8 cellular contexts compared by ENCODE assay signal in genomic region chr3:101687142-101687931, GRCh38. TPM values are rescaled to one million over a fixed set of nuclear protein-coding genes. Genes with fewer than 3 reads are reported as not detected.
DNase-seq lines count a peak whose midpoint lies in the region; ATAC-seq and TF ChIP-seq lines count a peak whose summit lies in the region.

No MANE protein-coding gene starts in this region.

- intact Hi-C loops in MCF 10A (cut with micrococcal nuclease) (no loop called here), lower leg skin (cut with DNase I; ENCODE audit: low total_unique reads) (loop anchor here (5.0 kb wide), 1 partner anchor 140 kb away; no protein-coding TSS in a partner anchor)

- no peaks in the 10 kb centered on the region for H3K9me3 Mint-ChIP-seq in activated CD4-positive, alpha-beta T cell treated with anti-CD3 and anti-CD28 coated beads, Interleukin-2, amount 10 ng/mL, durations not matched to agents 7 days and 5 days
- no peaks in the 10 kb centered on the region for H3K9me3 Mint-ChIP-seq in MCF 10A (ENCODE audit: unreplicated experiment)

- H3K27me3 Mint-ChIP-seq in activated CD4-positive, alpha-beta T cell treated with anti-CD3 and anti-CD28 coated beads, Interleukin-2, amount 10 ng/mL, durations not matched to agents 7 days and 5 days: no peaks in the 10 kb centered on the region
- H3K27me3 Mint-ChIP-seq in MCF 10A (ENCODE audit: insufficient read depth, unreplicated experiment): no peaks in the 10 kb centered on the region

- H3K36me3 Mint-ChIP-seq in activated CD4-positive, alpha-beta T cell treated with anti-CD3 and anti-CD28 coated beads, Interleukin-2, amount 10 ng/mL, durations not matched to agents 7 days and 5 days (ENCODE audit: low read depth): peaks cover 24% of the 10 kb centered on the region
- H3K36me3 Mint-ChIP-seq in MCF 10A (ENCODE audit: insufficient read depth, unreplicated experiment): peaks cover 52% of the 10 kb centered on the region

- no peak for ATAC-seq in GM19467 (IDR thresholded peaks at IDR 0.05; ENCODE audit: unreplicated experiment)

- no peak for TF ChIP-seq EP300 in tibial nerve (IDR thresholded peaks at IDR 0.05)

- DNase-seq in activated CD4-positive, alpha-beta T cell treated with anti-CD3 and anti-CD28 coated beads, Interleukin-2, amount 10 ng/mL, durations not matched to agents 7 days and 5 days: no peak
- no peak for DNase-seq in activated CD4-positive, alpha-beta T cell treated with anti-CD3 and anti-CD28 coated beads, Interleukin-2, amount 50 U/mL, for 1 hour
- no peak for DNase-seq in MCF 10A (ENCODE audit: unreplicated experiment)
- DNase-seq in lower leg skin (ENCODE audit: low spot score in 2 of 2): peak in 1 of 2 donors; percentile 33
- DNase-seq in tibial nerve (ENCODE audit: low spot score in 2 of 2): no peak
- no peak for DNase-seq in activated gamma-delta T cell treated with Interleukin-2 at 50 U/mL for 16 hours
- DNase-seq in cortex of kidney (lab: John Stamatoyannopoulos, UW): no peak

- CTCF ChIA-PET in activated CD4-positive, alpha-beta T cell treated with anti-CD3 and anti-CD28 coated beads, Interleukin-2, amount 10 ng/mL, durations not matched to agents 7 days and 5 days (lab: Charles Lee): interaction anchor here (0.6 to 2.8 kb wide), 8 partner anchors 10 to 976 kb away, joined by 3 to 21 read pairs (median 3); partner anchors contain the start of gene ZBTB11
- CTCF ChIA-PET in MCF 10A (lab: Yijun Ruan, JAX): interaction anchor here (0.6 to 1.7 kb wide), 7 partner anchors 10 to 1856 kb away, joined by 3 to 9 read pairs (median 3); partner anchors contain the start of genes CEP97 and PCNP

- TF ChIP-seq POLR2A in lower leg skin (IDR thresholded peaks at IDR 0.05) (no peak), tibial nerve (IDR thresholded peaks at IDR 0.05) (no peak)

- peak overlapping the region; percentile 37 for H3K4me3 ChIP-seq in lower leg skin (ENCODE audit: low read depth, poor library complexity, severe bottlenecking)
- peak overlapping the region; percentile 56 to 70 (median 64) for H3K4me3 ChIP-seq in tibial nerve

- TSS peak; percentile 76 for BruUV-seq in MCF 10A (replicated peaks; lab: Mats Ljungman, UMichigan)

- peaks cover 36% of the 10 kb centered on the region for H3K4me1 Mint-ChIP-seq in activated CD4-positive, alpha-beta T cell treated with anti-CD3 and anti-CD28 coated beads, Interleukin-2, amount 10 ng/mL, durations not matched to agents 7 days and 5 days
- peaks cover 13% of the 10 kb centered on the region for H3K4me1 Mint-ChIP-seq in MCF 10A (ENCODE audit: insufficient read depth, unreplicated experiment)

- no peaks in the 10 kb centered on the region for H3K9me3 ChIP-seq in tibial nerve

- peak overlapping the region; percentile 98 for H3K4me3 Mint-ChIP-seq in activated CD4-positive, alpha-beta T cell treated with anti-CD3 and anti-CD28 coated beads, Interleukin-2, amount 10 ng/mL, durations not matched to agents 7 days and 5 days
- H3K4me3 Mint-ChIP-seq in MCF 10A (ENCODE audit: unreplicated experiment): peak overlapping the region; percentile 96

- TF ChIP-seq CTCF in MCF 10A (IDR thresholded peaks at IDR 0.05; ENCODE audit: unreplicated experiment): no peak
- no peak for TF ChIP-seq CTCF in lower leg skin (IDR thresholded peaks at IDR 0.05)
- no peak for TF ChIP-seq CTCF in tibial nerve (IDR thresholded peaks at IDR 0.05)

- H3K4me1 ChIP-seq in tibial nerve: peaks cover 3 to 45% (median 26%) of the 10 kb centered on the region in 4 donors

- H3K27ac Mint-ChIP-seq in activated CD4-positive, alpha-beta T cell treated with anti-CD3 and anti-CD28 coated beads, Interleukin-2, amount 10 ng/mL, durations not matched to agents 7 days and 5 days: peak overlapping the region; percentile 99
- peak overlapping the region; percentile 98 for H3K27ac Mint-ChIP-seq in MCF 10A (ENCODE audit: low read depth, unreplicated experiment)

- 29 to 39% methylated on average over 24 to 25 of the region's 25 CpGs for WGBS in lower leg skin, 2 donors
- WGBS in tibial nerve, 2 donors: 48 to 60% methylated on average over 25 of the region's 25 CpGs

- H3K27me3 ChIP-seq in tibial nerve: no peaks in the 10 kb centered on the region

- H3K36me3 ChIP-seq in tibial nerve: peaks cover 0 to 34% (median 3%) of the 10 kb centered on the region in 3 donors

- POLR2A ChIA-PET in activated CD4-positive, alpha-beta T cell treated with anti-CD3 and anti-CD28 coated beads, Interleukin-2, amount 10 ng/mL, durations not matched to agents 7 days and 5 days (lab: Charles Lee): no interaction called here
- POLR2A ChIA-PET in MCF 10A (lab: Yijun Ruan, JAX): interaction anchor here (0.6 to 6.3 kb wide), 14 partner anchors 12 to 126 kb away, joined by 3 to 180 read pairs (median 8); partner anchors contain the start of genes CEP97, PCNP, TRMT10C and ZBTB11

- peak overlapping the region; percentile 85 to 95 (median 92) for H3K27ac ChIP-seq in tibial nerve

RNA-seq across cellular contexts. Expression of gene RPL24, which starts 0.8 kb away (rescaled TPM):
- total RNA-seq in activated CD4-positive, alpha-beta T cell treated with anti-CD3 and anti-CD28 coated beads, Interleukin-2, amount 10 ng/mL, durations not matched to agents 7 days and 5 days: 1,000 to 10,000 TPM; 1,026 to 1,105 TPM
- total RNA-seq in MCF 10A (2022) (1,386 and 1,793 TPM in 2 replicates), lower leg skin (1,000 to 10,000 TPM in 3 of 4 donors, 100 to 1,000 TPM in 1; 995 to 1,453 (median 1,259) TPM), tibial nerve (1,000 to 10,000 TPM; 1,024 to 1,620 (median 1,272) TPM)

RNA-seq across cellular contexts. Expression of gene ZBTB11, which starts 10.4 kb away (rescaled TPM):
- 10 to 100 TPM; 30.5 to 34.0 TPM for total RNA-seq in activated CD4-positive, alpha-beta T cell treated with anti-CD3 and anti-CD28 coated beads, Interleukin-2, amount 10 ng/mL, durations not matched to agents 7 days and 5 days
- 28.9 and 30.0 TPM in 2 replicates for total RNA-seq in MCF 10A (2022)
- total RNA-seq in lower leg skin: 10 to 100 TPM; 22.1 to 34.2 (median 26.7) TPM
- total RNA-seq in tibial nerve: 10 to 100 TPM; 18.3 to 20.5 (median 19.6) TPM

RNA-seq across cellular contexts. Expression of gene CEP97, which starts 37.1 kb away (rescaled TPM):
- total RNA-seq in activated CD4-positive, alpha-beta T cell treated with anti-CD3 and anti-CD28 coated beads, Interleukin-2, amount 10 ng/mL, durations not matched to agents 7 days and 5 days: 10 to 100 TPM; 23.7 to 24.5 TPM
- total RNA-seq in MCF 10A (2022) (11.5 and 14.2 TPM in 2 replicates), lower leg skin (1 to 10 TPM; 6.5 to 8.3 (median 7.4) TPM), tibial nerve (10 to 100 TPM; 11.2 to 20.8 (median 14.1) TPM)
